22 cellular contexts compared by ENCODE assay signal in the genomic region with DNA sequence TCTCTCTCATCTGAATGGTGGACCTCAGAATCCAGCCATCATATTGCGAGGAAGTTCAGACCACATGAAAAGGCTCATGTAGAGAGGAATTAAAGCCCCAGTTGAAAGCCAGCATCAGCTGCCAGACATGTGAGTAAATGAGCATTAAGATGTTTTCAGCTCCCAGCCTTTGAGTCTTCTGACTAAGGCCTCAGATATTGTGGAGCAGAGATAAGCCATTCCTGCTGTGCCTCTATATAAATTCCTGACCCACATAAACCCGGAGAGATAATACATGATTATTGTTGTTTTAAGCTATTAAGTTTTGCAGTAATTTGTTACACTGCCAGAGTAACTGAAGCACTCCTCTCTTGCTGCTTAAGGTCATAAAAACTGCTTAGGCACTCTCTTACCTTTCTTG. TPM values are rescaled to one million over a fixed set of nuclear protein-coding genes. Genes with fewer than 3 reads are reported as not detected.
DNase-seq lines count a peak whose midpoint lies in the region; ATAC-seq, FAIRE-seq and TF ChIP-seq lines count a peak whose summit lies in the region.
"Had no signal": no experiment of that assay in that cellular context is flagged by ENCODE, and none has a peak within 500 bp of the region (broad histone marks: within the 10 kb centered on the region; RNA-seq: fewer than 3 reads in every experiment).

No MANE protein-coding gene starts in this region.

- no peaks in the 10 kb centered on the region for H3K27me3 ChIP-seq in BE2C
- H3K27me3 ChIP-seq: adrenal gland, right lobe of liver had no signal

- TF ChIP-seq CTCF in foreskin fibroblast (IDR thresholded peaks at IDR 0.05; ENCODE audit: low read depth, low read length) (no peak), BE2C (IDR thresholded peaks at IDR 0.05; ENCODE audit: low read depth, low read length) (no peak), D721Med (IDR thresholded peaks at IDR 0.05; ENCODE audit: insufficient read depth, missing control alignments) (no peak)

- DNase-seq in NCI-H2227 (lab: John Stamatoyannopoulos, UW; ENCODE audit: unreplicated experiment) (peak; percentile 5), NCI-H2227 treated with DMSO at 0.1 percent for 48 hours (lab: John Stamatoyannopoulos, UW) (no peak), amniotic epithelial cell (ENCODE audit: low read depth) (peak; percentile 97), foreskin fibroblast (peak; percentile 23 to 36), BE2C (no peak), D721Med (ENCODE audit: insufficient read length, low spot score) (no peak)
- DNase-seq: activated CD4-positive, alpha-beta T cell treated with anti-CD3 and anti-CD28 coated beads, Interleukin-2, amount 50 U/mL, for 1 hour; activated gamma-delta T cell treated with Interleukin-2 at 50 U/mL for 16 hours; adrenal gland; effector memory CD8-positive, alpha-beta T cell; hippocampal formation; KG1; naive B cell; NCI-H1048; NCI-H2081; NCI-H524 treated with DMSO at 0.1 percent for 48 hours; right lobe of liver; T-cell had no signal

- H3K9me3 ChIP-seq in BE2C = no peaks in the 10 kb centered on the region
- H3K9me3 ChIP-seq: adrenal gland, right lobe of liver had no signal

- no peak overlapping the region for H3K4me3 ChIP-seq in foreskin fibroblast (ENCODE audit: low read depth in 1 of 2, low read length in 2 of 2)
- H3K4me3 ChIP-seq in BE2C (ENCODE audit: low read depth, low read length) = no peak overlapping the region
- H3K4me3 ChIP-seq: adrenal gland, right lobe of liver had no signal

- no peaks in the 10 kb centered on the region for H3K36me3 ChIP-seq in BE2C

- no peak for ATAC-seq in GM19324 (IDR thresholded peaks at IDR 0.05; ENCODE audit: low FRiP score, unreplicated experiment)
- ATAC-seq in HG02763 (IDR thresholded peaks at IDR 0.05; ENCODE audit: unreplicated experiment) = no peak
- ATAC-seq: effector memory CD8-positive, alpha-beta T cell; right lobe of liver; stimulated activated effector memory CD8-positive, alpha-beta T cell treated with anti-CD3 and anti-CD28 coated beads, Interleukin-12 subunit alpha, Interleukin-12 subunit beta, amount 100 ng/mL, for 72 hours; T-cell had no signal

- no peaks in the 10 kb centered on the region for H3K4me1 ChIP-seq in BE2C
- H3K4me1 ChIP-seq: right lobe of liver had no signal

- FAIRE-seq in D721Med (lab: Jason Lieb, UNC) = no peak
- FAIRE-seq: keratinocyte had no signal

RNA-seq across cellular contexts. Expression of gene FAM149B1, which starts 14.6 kb away (rescaled TPM):
- 15.5 TPM for polyA plus RNA-seq in BE2C (2012; ENCODE audit: insufficient read depth, insufficient read length, low read depth)

RNA-seq across cellular contexts. Expression of gene ECD, which starts 14.8 kb away (rescaled TPM):
- polyA plus RNA-seq in BE2C (2012; ENCODE audit: insufficient read depth, insufficient read length, low read depth) = 42.1 TPM

Comparison
In these comparisons a context has a peak if more than half of its experiments do, and no peak if none do; other contexts are left out.
1. DNase-seq: peak in NCI-H2227 (single experiment), amniotic epithelial cell (single experiment) and foreskin fibroblast (2 of 2); none in NCI-H2227 treated with DMSO at 0.1 percent for 48 hours (single experiment), BE2C (single experiment) and D721Med (single experiment).